In genomic region chr2:192286093-192286701, GRCh38 we compare ENCODE assay signal across 8 cellular contexts.
A peak's percentile ranks its signal among the peaks of the same experiment; 100 is the strongest.
DNase-seq lines count a peak whose midpoint lies in the region; ATAC-seq and TF ChIP-seq lines count a peak whose summit lies in the region.

No MANE protein-coding gene starts in this region.

- TF ChIP-seq POLR2A in erythroblast (IDR thresholded peaks at IDR 0.05; ENCODE audit: low read length) (no peak), prostate gland (IDR thresholded peaks at IDR 0.05) (no peak)

- TF ChIP-seq CTCF in cardiac muscle cell (IDR thresholded peaks at IDR 0.05; ENCODE audit: low read depth, low read length) (peak; percentile 72), prostate gland (IDR thresholded peaks at IDR 0.05) (peak in 1 of 4 experiments; percentile 33)

- DNase-seq in cardiac muscle cell (ENCODE audit: low read depth in 1 of 2, low spot score in 1 of 2) (peak; percentile 53 to 78), Right ventricle myocardium superior (no peak), NCI-H69 (lab: John Stamatoyannopoulos, UW) (peak; percentile 43), erythroblast (lab: John Stamatoyannopoulos, UW) (peak; percentile 9 to 32), stromal cell of bone marrow (ENCODE audit: low read depth) (peak; percentile 47), prostate gland (ENCODE audit: low spot score) (no peak)

- intact Hi-C loops in Right ventricle myocardium superior (cut with DNase I) = no loop called here
- intact Hi-C loops in prostate gland (cut with DNase I) = no loop called here

- H3K27ac ChIP-seq in cardiac muscle cell = no peak overlapping the region
- H3K27ac ChIP-seq in prostate gland = no peak overlapping the region

- no peaks in the 10 kb centered on the region for H3K4me1 Mint-ChIP-seq in activated T-helper 17 cell treated with anti-CD3 and anti-CD28 coated beads, Interleukin-2, amount 50 U/mL, for 72 hours

- H3K36me3 Mint-ChIP-seq in activated T-helper 17 cell treated with anti-CD3 and anti-CD28 coated beads, Interleukin-2, amount 50 U/mL, for 72 hours (ENCODE audit: low read depth) = no peaks in the 10 kb centered on the region

- H3K4me1 ChIP-seq in cardiac muscle cell (ENCODE audit: low read depth) (peaks cover 51% of the 10 kb centered on the region), prostate gland (replicated peaks) (no peaks in the 10 kb centered on the region)

- H3K4me3 Mint-ChIP-seq in activated T-helper 17 cell treated with anti-CD3 and anti-CD28 coated beads, Interleukin-2, amount 50 U/mL, for 72 hours = no peak overlapping the region

- no peak for ATAC-seq in Right ventricle myocardium superior (ENCODE audit: poor library complexity)
- no peak for ATAC-seq in activated T-helper 17 cell treated with anti-CD3 and anti-CD28 coated beads, Interleukin-2, amount 50 U/mL, for 72 hours (replicated peaks)
- ATAC-seq in HG03135 (IDR thresholded peaks at IDR 0.05; ENCODE audit: unreplicated experiment) = no peak

- no peaks in the 10 kb centered on the region for H3K9me3 Mint-ChIP-seq in activated T-helper 17 cell treated with anti-CD3 and anti-CD28 coated beads, Interleukin-2, amount 50 U/mL, for 72 hours

- H3K9me3 ChIP-seq in cardiac muscle cell (ENCODE audit: low read depth) (no peaks in the 10 kb centered on the region), prostate gland (no peaks in the 10 kb centered on the region)

- H3K27me3 ChIP-seq in cardiac muscle cell = no peaks in the 10 kb centered on the region
- H3K27me3 ChIP-seq in prostate gland (replicated peaks; ENCODE audit: insufficient read depth) = no peaks in the 10 kb centered on the region

- H3K27ac Mint-ChIP-seq in activated T-helper 17 cell treated with anti-CD3 and anti-CD28 coated beads, Interleukin-2, amount 50 U/mL, for 72 hours = no peak overlapping the region

- H3K27me3 Mint-ChIP-seq in activated T-helper 17 cell treated with anti-CD3 and anti-CD28 coated beads, Interleukin-2, amount 50 U/mL, for 72 hours = no peaks in the 10 kb centered on the region

- 76% methylated on average over 3 of the region's 3 CpGs for WGBS in prostate gland

- H3K4me3 ChIP-seq in cardiac muscle cell (no peak overlapping the region), prostate gland (no peak overlapping the region)

- H3K36me3 ChIP-seq in cardiac muscle cell = no peaks in the 10 kb centered on the region
- H3K36me3 ChIP-seq in prostate gland = no peaks in the 10 kb centered on the region

Comparison
In these comparisons a context has a peak if more than half of its experiments do, and no peak if none do; other contexts are left out.
1. DNase-seq: peak in cardiac muscle cell (2 of 2), NCI-H69 (single experiment), erythroblast (2 of 2) and stromal cell of bone marrow (single experiment); none in Right ventricle myocardium superior (single experiment) and prostate gland (single experiment).